Comparison of ENCODE assay signal across 1 cellular context in the genomic region with DNA sequence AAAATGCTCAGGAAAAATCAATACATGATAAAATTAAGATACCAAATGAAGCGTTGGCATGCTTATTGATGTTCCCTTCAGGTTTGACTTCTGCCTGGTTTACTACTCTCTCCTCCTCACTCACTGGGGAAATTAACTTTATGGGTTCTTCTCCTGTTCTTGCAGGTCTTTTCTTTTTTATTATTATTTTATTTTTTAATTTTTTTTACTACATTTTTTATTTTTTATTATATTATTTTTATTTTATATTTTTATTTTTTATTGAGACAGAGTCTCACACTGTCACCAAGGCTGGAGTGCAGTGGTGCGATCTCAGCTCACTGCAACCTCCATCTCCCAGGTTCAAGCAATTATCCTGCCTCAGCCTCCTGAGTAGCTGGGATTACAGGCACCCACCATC.
DNase-seq lines count a peak whose midpoint lies in the region; ATAC-seq and TF ChIP-seq lines count a peak whose summit lies in the region.
"Not testable (repeated sequence)": the region's sequence is repeated elsewhere in the genome, so short reads cannot be mapped to it uniquely, and the experiment has no call there.

No MANE protein-coding gene starts in this region.

- not testable (repeated sequence) for ATAC-seq in WTC11

- not testable (repeated sequence) for DNase-seq in WTC11 (ENCODE audit: low spot score)

- H3K36me3 Mint-ChIP-seq in WTC11, result peaks cover 45% of the 10 kb centered on the region

- TF ChIP-seq CTCF in WTC11 (IDR thresholded peaks at IDR 0.05), result not testable (repeated sequence)

- CTCF ChIA-PET in WTC11 (lab: Charles Lee), result not testable (repeated sequence)

- H3K27me3 Mint-ChIP-seq in WTC11 (ENCODE audit: low read depth), result not testable (repeated sequence)

- POLR2A ChIA-PET in WTC11 (lab: Charles Lee), result not testable (repeated sequence)

- not testable (repeated sequence) for H3K27ac Mint-ChIP-seq in WTC11

- H3K4me3 Mint-ChIP-seq in WTC11, result not testable (repeated sequence)

- H3K9me3 Mint-ChIP-seq in WTC11, result peaks cover 43% of the 10 kb centered on the region

- H3K4me1 Mint-ChIP-seq in WTC11, result peaks cover 13% of the 10 kb centered on the region

TF ChIP-seq in WTC11, 78 proteins besides CTCF, POLR2A, EP300 and RAD21:
- peak; percentile 97 for TF ChIP-seq HMGA2 (CRISPR knock-in tag; IDR thresholded peaks at IDR 0.05)
TF ChIP-seq in WTC11: peak in this region for 1; not testable (repeated sequence) for 77.
